8 cellular contexts compared by ENCODE assay signal in genomic region chr4:26985836-26986235, GRCh38.
DNase-seq lines count a peak whose midpoint lies in the region; ATAC-seq and TF ChIP-seq lines count a peak whose summit lies in the region.

No MANE protein-coding gene starts in this region.

- DNase-seq in NB4 (ENCODE audit: low read depth) (peak; percentile 52), fibroblast of villous mesenchyme (ENCODE audit: low read depth) (peak; percentile 74), HuH-7 (ENCODE audit: low spot score) (no peak), right cardiac atrium (no peak), NCI-H345 treated with DMSO at 0.1 percent for 48 hours (lab: John Stamatoyannopoulos, UW; ENCODE audit: unreplicated experiment) (no peak), RKO (ENCODE audit: low spot score) (no peak)

- H3K27me3 ChIP-seq in right cardiac atrium (ENCODE audit: control insufficient read depth, insufficient read depth), result no peaks in the 10 kb centered on the region

- H3K4me3 ChIP-seq in NB4 (ENCODE audit: low read depth, low read length), result no peak overlapping the region
- H3K4me3 ChIP-seq in fibroblast of villous mesenchyme (ENCODE audit: low read depth, low read length), result no peak overlapping the region
- H3K4me3 ChIP-seq in right cardiac atrium (ENCODE audit: low read length), result no peak overlapping the region

- intact Hi-C loops in right cardiac atrium (cut with DNase I), result loop anchor here in 1 of 4 donors (10.0 kb wide), 1 partner anchor 111 kb away; no protein-coding TSS in a partner anchor

- ATAC-seq in GM18868 (IDR thresholded peaks at IDR 0.05; ENCODE audit: unreplicated experiment), result peak; percentile 91
- peak; percentile 85 for ATAC-seq in HG02571 (IDR thresholded peaks at IDR 0.05; ENCODE audit: unreplicated experiment)
- no peak for ATAC-seq in right cardiac atrium

- no peak overlapping the region for H3K27ac ChIP-seq in right cardiac atrium (ENCODE audit: low read length)

- WGBS in right cardiac atrium, result 63% methylated on average over 3 of the region's 3 CpGs

- H3K9me3 ChIP-seq in right cardiac atrium (ENCODE audit: control insufficient read depth, low read length), result no peaks in the 10 kb centered on the region

- H3K4me1 ChIP-seq in right cardiac atrium (ENCODE audit: control insufficient read depth, insufficient read depth, low read length), result peaks cover 2% of the 10 kb centered on the region

- TF ChIP-seq POLR2A in NB4 (IDR thresholded peaks at IDR 0.05; ENCODE audit: extremely low read depth, insufficient read length), result no peak

- TF ChIP-seq CTCF in NB4 (IDR thresholded peaks at IDR 0.05; ENCODE audit: low read depth, low read length) (no peak), fibroblast of villous mesenchyme (IDR thresholded peaks at IDR 0.05; ENCODE audit: insufficient read depth, low read depth, low read length) (no peak)

Comparison
In these comparisons a context has a peak if more than half of its experiments do, and no peak if none do; other contexts are left out.
1. ATAC-seq: peak in GM18868 (single experiment) and HG02571 (single experiment); none in right cardiac atrium (0 of 2).
2. DNase-seq: peak in NB4 (single experiment) and fibroblast of villous mesenchyme (single experiment); none in HuH-7 (single experiment), right cardiac atrium (0 of 3), NCI-H345 treated with DMSO at 0.1 percent for 48 hours (single experiment) and RKO (single experiment).